9 cellular contexts compared by ENCODE assay signal in genomic region chr4:13547563-13548041, GRCh38. TPM values are rescaled to one million over a fixed set of nuclear protein-coding genes. Genes with fewer than 3 reads are reported as not detected.
A peak's percentile ranks its signal among the peaks of the same experiment; 100 is the strongest.
DNase-seq lines count a peak whose midpoint lies in the region; ATAC-seq, FAIRE-seq and TF ChIP-seq lines count a peak whose summit lies in the region.
"Had no signal": no experiment of that assay in that cellular context is flagged by ENCODE, and none has a peak within 500 bp of the region (broad histone marks: within the 10 kb centered on the region; RNA-seq: fewer than 3 reads in every experiment).

No MANE protein-coding gene starts in this region.

- no peaks in the 10 kb centered on the region for H3K36me3 ChIP-seq in Caco-2 (ENCODE audit: control insufficient read depth, insufficient read depth, low read length)
- H3K36me3 ChIP-seq in HUES48 (ENCODE audit: control insufficient read depth, insufficient read depth, low read length): no peaks in the 10 kb centered on the region
- H3K36me3 ChIP-seq in lower lobe of right lung: no peaks in the 10 kb centered on the region
- H3K36me3 ChIP-seq: left lung had no signal

- peak in 1 of 2 experiments; percentile 47 for DNase-seq in Caco-2
- DNase-seq in activated T-cell treated with anti-CD3 and anti-CD28 coated beads, Interleukin-2, amount 50 U/mL, for 48 hours: peak; percentile 33 to 46
- DNase-seq in lower lobe of right lung: no peak
- DNase-seq in urothelium cell line (ENCODE audit: low spot score): peak; percentile 70
- no peak for DNase-seq in kidney glomerular epithelial cell (lab: John Stamatoyannopoulos, UW)
- no peak for DNase-seq in AG20443 (ENCODE audit: low spot score)

- TF ChIP-seq CTCF in Caco-2 (IDR thresholded peaks at IDR 0.05; ENCODE audit: insufficient read depth in 1 of 2, low read depth in 1 of 2, low read length in 1 of 2, severe bottlenecking in 1 of 2, unreplicated experiment in 1 of 2) (no peak), lower lobe of right lung (IDR thresholded peaks at IDR 0.05) (no peak)

- H3K4me1 Mint-ChIP-seq in Caco-2 (ENCODE audit: low read depth, unreplicated experiment): no peaks in the 10 kb centered on the region

- BruUV-seq in Caco-2 (replicated peaks; lab: Mats Ljungman, UMichigan): no TSS peak

- H3K4me3 ChIP-seq in Caco-2 (ENCODE audit: low read depth, low read length) (peak overlapping the region; percentile 60), HUES48 (ENCODE audit: low read depth, low read length) (peak overlapping the region; percentile 57), lower lobe of right lung (peak overlapping the region; percentile 44)

- H3K27me3 ChIP-seq in Caco-2 (replicated peaks; ENCODE audit: control insufficient read depth, insufficient read depth, low read length) (no peaks in the 10 kb centered on the region), HUES48 (ENCODE audit: control insufficient read depth, insufficient read depth, low read length) (peaks cover 83% of the 10 kb centered on the region), lower lobe of right lung (ENCODE audit: low read depth) (peaks cover 83% of the 10 kb centered on the region)

- POLR2A ChIA-PET in Caco-2 (lab: Charles Lee): no interaction called here

- H3K27ac Mint-ChIP-seq in Caco-2 (ENCODE audit: unreplicated experiment): no peak overlapping the region

- ATAC-seq in lower lobe of right lung (peak in 1 of 2 donors; percentile 2), GM21515 (IDR thresholded peaks at IDR 0.05; ENCODE audit: unreplicated experiment) (no peak)
- ATAC-seq: left lung had no signal

- H3K4me1 ChIP-seq in Caco-2: no peaks in the 10 kb centered on the region
- peaks cover 10% of the 10 kb centered on the region for H3K4me1 ChIP-seq in HUES48 (ENCODE audit: control insufficient read depth, insufficient read depth, low read length)
- peaks cover 45% of the 10 kb centered on the region for H3K4me1 ChIP-seq in lower lobe of right lung

- CTCF ChIA-PET in Caco-2 (lab: Charles Lee): no interaction called here

- FAIRE-seq in urothelium cell line (lab: Jason Lieb, UNC): no peak

- intact Hi-C loops in Caco-2 (cut with micrococcal nuclease; ENCODE audit: unreplicated experiment): loop anchor here (5.0 to 10.0 kb wide), 4 partner anchors 143 to 420 kb away; no protein-coding TSS in a partner anchor
- intact Hi-C loops in lower lobe of right lung (cut with DNase I): loop anchor here (10.0 kb wide), 2 partner anchors 693 to 823 kb away; no protein-coding TSS in a partner anchor

- H3K9me3 ChIP-seq in Caco-2: no peaks in the 10 kb centered on the region
- no peaks in the 10 kb centered on the region for H3K9me3 ChIP-seq in HUES48 (ENCODE audit: control insufficient read depth, insufficient read depth, low read length)
- H3K9me3 ChIP-seq in lower lobe of right lung: no peaks in the 10 kb centered on the region
- H3K9me3 ChIP-seq: left lung had no signal

- no peak overlapping the region for H3K9ac ChIP-seq in HUES48 (ENCODE audit: low read depth, low read length)

- peaks cover 7% of the 10 kb centered on the region for H3K36me3 Mint-ChIP-seq in Caco-2 (ENCODE audit: insufficient read depth, unreplicated experiment)

- peak overlapping the region; percentile 80 for H3K4me3 Mint-ChIP-seq in Caco-2 (ENCODE audit: unreplicated experiment)

- H3K27ac ChIP-seq in HUES48 (ENCODE audit: low read depth, low read length): no peak overlapping the region
- H3K27ac ChIP-seq in lower lobe of right lung: no peak overlapping the region
- H3K27ac ChIP-seq: left lung had no signal

- H3K27me3 Mint-ChIP-seq in Caco-2 (ENCODE audit: insufficient read depth, unreplicated experiment): peaks cover 8% of the 10 kb centered on the region

- H3K9me3 Mint-ChIP-seq in Caco-2 (ENCODE audit: unreplicated experiment): no peaks in the 10 kb centered on the region

RNA-seq across cellular contexts. Expression of gene NKX3-2, which starts 3.3 kb away (rescaled TPM):
- total RNA-seq in Caco-2 (2022) (1.7 and 2.4 TPM in 2 replicates), lower lobe of right lung (not detected)
- total RNA-seq: left lung had no signal

Comparison
In these comparisons a context has a peak if more than half of its experiments do, and no peak if none do; other contexts are left out.
1. DNase-seq: peak in activated T-cell treated with anti-CD3 and anti-CD28 coated beads, Interleukin-2, amount 50 U/mL, for 48 hours (2 of 2) and urothelium cell line (single experiment); none in lower lobe of right lung (single experiment), kidney glomerular epithelial cell (single experiment) and AG20443 (single experiment).
2. Peak in every context shown above with its lines, with median percentiles within 50 percentile points of each other: H3K4me3 ChIP-seq.